Comparison of ENCODE assay signal across 7 cellular contexts in genomic region chr12:56468216-56469006, GRCh38. TPM values are rescaled to one million over a fixed set of nuclear protein-coding genes. Genes with fewer than 3 reads are reported as not detected.
DNase-seq lines count a peak whose midpoint lies in the region; ATAC-seq and TF ChIP-seq lines count a peak whose summit lies in the region.

Gene SPRYD4, plus strand, starts transcription at chr12:56468578. Its CDS starts 14 bp downstream, at chr12:56468592.

- intact Hi-C loops in gastrocnemius medialis (cut with DNase I; ENCODE audit: low total_unique reads): loop anchor here (1.0 to 10.0 kb wide), 4 partner anchors 19 to 244 kb away; partner anchors contain the start of genes CNPY2, NABP2, PAN2 and RNF41

- no peak within 1 kb of the TSS for H3K27ac ChIP-seq in iPS DF 6.9 (ENCODE audit: low read length)
- H3K27ac ChIP-seq in gastrocnemius medialis: peak within 1 kb of the TSS; percentile 88 to 94 (median 92)

- peaks cover 3% of the 10 kb centered on the region; the same call in 1 of the 2 replicates for H3K36me3 ChIP-seq in iPS DF 6.9 (ENCODE audit: control insufficient read depth, insufficient read depth, low read length)
- H3K36me3 ChIP-seq in gastrocnemius medialis: peaks cover 0 to 3% of the 10 kb centered on the region in 2 donors

- in situ Hi-C loops in astrocyte of the spinal cord (cut with HindIII; ENCODE audit: low sequenced_read_pairs): no loop called here
- in situ Hi-C loops in gastrocnemius medialis (cut with MboI; ENCODE audit: low sequenced_read_pairs in 4 of 4): loop anchor here in 3 of 4 donors (10.0 to 25.0 kb wide), 4 partner anchors 104 to 281 kb away; partner anchors contain the start of genes APOF (in 1 of the 3), SMARCC2 (in 1 of the 3) and STAT2 (in 1 of the 3)

- DNase-seq in NCI-H2029 treated with DMSO at 0.1 percent for 48 hours (lab: John Stamatoyannopoulos, UW): peak; percentile 72
- DNase-seq in T1000 (lab: John Stamatoyannopoulos, UW): peak; percentile 81
- DNase-seq in astrocyte of the spinal cord (ENCODE audit: low read depth, low spot score): peak; percentile 94
- peak; percentile 71 for DNase-seq in iPS DF 6.9 (ENCODE audit: low read depth, low spot score)
- peak; percentile 87 to 91 for DNase-seq in gastrocnemius medialis

- WGBS in iPS DF 6.9 (ENCODE audit: insufficient coverage, insufficient read length): no CpG with 5 or more reads among the region's 43 CpGs

- no peaks in the 10 kb centered on the region for H3K9me3 ChIP-seq in iPS DF 6.9 (ENCODE audit: control insufficient read depth, insufficient read depth, low read length)
- no peaks in the 10 kb centered on the region for H3K9me3 ChIP-seq in gastrocnemius medialis

- TF ChIP-seq CTCF in astrocyte of the spinal cord (IDR thresholded peaks at IDR 0.05; ENCODE audit: low read depth, low read length) (peak; percentile 22), gastrocnemius medialis (IDR thresholded peaks at IDR 0.05 in 4 of 5, conservative IDR thresholded peaks at IDR 0.05 in 1 of 5) (peak in 3 of 5 experiments; percentile 35 to 39 (median 35))

- H3K4me1 ChIP-seq in iPS DF 6.9 (ENCODE audit: control insufficient read depth, insufficient read depth, low read length): peaks cover 5% of the 10 kb centered on the region
- H3K4me1 ChIP-seq in gastrocnemius medialis: peaks cover 11 to 13% of the 10 kb centered on the region in 2 donors

- peak within 1 kb of the TSS; percentile 100 for H3K4me3 ChIP-seq in astrocyte of the spinal cord (ENCODE audit: low read depth, low read length)
- peak within 1 kb of the TSS; percentile 88 for H3K4me3 ChIP-seq in iPS DF 6.9 (ENCODE audit: low read length)
- peak within 1 kb of the TSS; percentile 82 to 96 (median 89) for H3K4me3 ChIP-seq in gastrocnemius medialis

- TF ChIP-seq POLR2A in gastrocnemius medialis (IDR thresholded peaks at IDR 0.05): peak; percentile 82 to 85

- H3K27me3 ChIP-seq in iPS DF 6.9 (ENCODE audit: control insufficient read depth, insufficient read depth, low read length) (no peaks in the 10 kb centered on the region), gastrocnemius medialis (no peaks in the 10 kb centered on the region)

- peak; percentile 92 for ATAC-seq in GM18511 (IDR thresholded peaks at IDR 0.05; ENCODE audit: unreplicated experiment)
- peak; percentile 72 for ATAC-seq in HG03025 (IDR thresholded peaks at IDR 0.05; ENCODE audit: low FRiP score, unreplicated experiment)
- peak; percentile 91 to 95 for ATAC-seq in gastrocnemius medialis

RNA-seq across cellular contexts. Expression of gene SPRYD4, which starts in this region (rescaled TPM):
- total RNA-seq in gastrocnemius medialis: 1 to 10 TPM; 1.6 to 4.7 (median 2.9) TPM
